Comparison of ENCODE assay signal across 22 cellular contexts in genomic region chr9:78812665-78813064, GRCh38.
"Had no signal": no experiment of that assay in that cellular context is flagged by ENCODE, and none has a peak within 500 bp of the region (broad histone marks: within the 10 kb centered on the region; RNA-seq: fewer than 3 reads in every experiment).

No MANE protein-coding gene starts in this region.

- H3K36me3 ChIP-seq: pancreas, prostate gland, right lobe of liver, sigmoid colon, stomach, thoracic aorta, thyroid gland, tibial nerve, upper lobe of left lung, vagina had no signal

- H3K27ac ChIP-seq: pancreas, prostate gland, right lobe of liver, sigmoid colon, stomach, thoracic aorta, thyroid gland, tibial nerve, upper lobe of left lung, vagina had no signal

- H3K9me3 ChIP-seq: pancreas, prostate gland, right lobe of liver, sigmoid colon, stomach, thoracic aorta, thyroid gland, upper lobe of left lung, vagina had no signal

- DNase-seq: naive thymus-derived CD4-positive, alpha-beta T cell; natural killer cell; pancreas; right cardiac atrium; right lobe of liver; sigmoid colon; small intestine; stimulated activated CD4-positive, alpha-beta T cell treated with anti-CD3 and anti-CD28 coated beads, Interleukin-15, amount 100 ng/mL, for 24 hours; stimulated activated CD4-positive, alpha-beta T cell treated with anti-CD3 and anti-CD28 coated beads, Interleukin-2, amount 100 ng/mL, for 24 hours; stimulated activated CD4-positive, alpha-beta T cell treated with anti-CD3 and anti-CD28 coated beads, Interleukin-2, amount 100 ng/mL, for 48 hours; stimulated activated CD4-positive, alpha-beta T cell treated with anti-CD3 and anti-CD28 coated beads, Interleukin-4, amount 100 ng/mL, for 24 hours; stimulated activated naive B cell treated with anti-CD40 and anti-IgM and Interleukin-4, amounts not matched to agents 10 μg/mL and 1 μg/mL and 100 μg/mL, for 72 hours; stimulated activated naive CD4-positive, alpha-beta T cell treated with Interleukin-2 at 50 U/mL for 16 hours; stomach; thyroid gland; trophoblast cell; upper lobe of left lung had no signal

- ATAC-seq: naive thymus-derived CD4-positive, alpha-beta T cell; natural killer cell; pancreas; right cardiac atrium; right lobe of liver; stimulated activated effector memory CD8-positive, alpha-beta T cell treated with anti-CD3 and anti-CD28 coated beads, Interleukin-12 subunit alpha, Interleukin-12 subunit beta, amount 100 ng/mL, for 72 hours; stimulated activated naive B cell treated with anti-CD40 and anti-IgM and Interleukin-4, amounts not matched to agents 10 μg/mL and 1 μg/mL and 100 μg/mL, for 72 hours had no signal

- H3K27me3 ChIP-seq: pancreas, right lobe of liver, sigmoid colon, stomach, thyroid gland, tibial nerve, upper lobe of left lung, vagina had no signal

- H3K4me3 ChIP-seq: pancreas, prostate gland, right lobe of liver, sigmoid colon, stomach, thoracic aorta, thyroid gland, tibial nerve, upper lobe of left lung, vagina had no signal
